15 cellular contexts compared by ENCODE assay signal in genomic region chr17:45296833-45297124, GRCh38. TPM values are rescaled to one million over a fixed set of nuclear protein-coding genes. Genes with fewer than 3 reads are reported as not detected.
A peak's percentile ranks its signal among the peaks of the same experiment; 100 is the strongest.
DNase-seq lines count a peak whose midpoint lies in the region; ATAC-seq, FAIRE-seq and TF ChIP-seq lines count a peak whose summit lies in the region.
"Had no signal": no experiment of that assay in that cellular context is flagged by ENCODE, and none has a peak within 500 bp of the region (broad histone marks: within the 10 kb centered on the region; RNA-seq: fewer than 3 reads in every experiment).

No MANE protein-coding gene starts in this region.

- H3K4me3 Mint-ChIP-seq in CD4-positive, alpha-beta memory T cell = peak overlapping the region in 4 of 8 donors; percentile 2 to 65 (median 26)
- no peak overlapping the region for H3K4me3 Mint-ChIP-seq in astrocyte (ENCODE audit: unreplicated experiment)
- H3K4me3 Mint-ChIP-seq in natural killer cell treated with Interleukin-12 subunit alpha and Interleukin-12 subunit beta and Interleukin-15 and Interleukin-18, amount 100 ng/mL, for 72 hours = peak overlapping the region; percentile 77

- in situ Hi-C loops in ACHN (cut with HindIII; ENCODE audit: low pct_ligation_motif_present, low pct_unique_long_range_greater_than_20kb, low sequenced_read_pairs) = no loop called here

- peaks cover 56 to 89% (median 73%) of the 10 kb centered on the region in 4 donors for H3K4me1 Mint-ChIP-seq in CD4-positive, alpha-beta memory T cell
- H3K4me1 Mint-ChIP-seq in astrocyte (ENCODE audit: low read depth, unreplicated experiment) = peaks cover 59% of the 10 kb centered on the region
- peaks cover 75 to 77% of the 10 kb centered on the region in 2 donors for H3K4me1 Mint-ChIP-seq in natural killer cell treated with Interleukin-12 subunit alpha and Interleukin-12 subunit beta and Interleukin-15 and Interleukin-18, amount 100 ng/mL, for 72 hours (ENCODE audit: low read depth in 2 of 2)

- TF ChIP-seq CTCF in LNCaP clone FGC (IDR thresholded peaks at IDR 0.05; ENCODE audit: control insufficient read depth, extremely low read depth, insufficient read depth) = no peak
- no peak for TF ChIP-seq CTCF in astrocyte (IDR thresholded peaks at IDR 0.05; ENCODE audit: insufficient read depth, low read depth, low read length)

- H3K36me3 Mint-ChIP-seq in CD4-positive, alpha-beta memory T cell = peaks cover 17 to 44% of the 10 kb centered on the region in 2 donors
- peaks cover 17% of the 10 kb centered on the region for H3K36me3 Mint-ChIP-seq in astrocyte (ENCODE audit: low read depth, unreplicated experiment)
- H3K36me3 Mint-ChIP-seq in natural killer cell treated with Interleukin-12 subunit alpha and Interleukin-12 subunit beta and Interleukin-15 and Interleukin-18, amount 100 ng/mL, for 72 hours = peaks cover 5% of the 10 kb centered on the region

- H3K27ac Mint-ChIP-seq in CD4-positive, alpha-beta memory T cell = peak overlapping the region; percentile 30 to 93 (median 67)
- no peak overlapping the region for H3K27ac Mint-ChIP-seq in astrocyte (ENCODE audit: unreplicated experiment)
- peak overlapping the region; percentile 86 to 97 for H3K27ac Mint-ChIP-seq in natural killer cell treated with Interleukin-12 subunit alpha and Interleukin-12 subunit beta and Interleukin-15 and Interleukin-18, amount 100 ng/mL, for 72 hours

- peaks cover 88% of the 10 kb centered on the region for H3K79me2 ChIP-seq in astrocyte (ENCODE audit: insufficient read depth, low read length)

- POLR2A ChIA-PET in CD4-positive, alpha-beta memory T cell (lab: Charles Lee; ENCODE audit: partially characterized antibody) = interaction anchor here (0.6 to 2.3 kb wide), 3 partner anchors 15 to 71 kb away, joined by 4 to 18 read pairs (median 16); partner anchors contain the start of gene MAP3K14

- H3K36me3 ChIP-seq in CD4-positive, alpha-beta memory T cell (ENCODE audit: insufficient read depth, low read length) = peaks cover 13% of the 10 kb centered on the region
- H3K36me3 ChIP-seq in astrocyte (ENCODE audit: insufficient read depth, low read length) = no peaks in the 10 kb centered on the region

- FAIRE-seq in astrocyte (lab: Jason Lieb, UNC) = no peak
- FAIRE-seq: G401.6 had no signal

- H4K20me1 ChIP-seq in astrocyte (ENCODE audit: insufficient read depth, low read length) = peaks cover 84% of the 10 kb centered on the region

- intact Hi-C loops in CD4-positive, alpha-beta memory T cell (cut with micrococcal nuclease) = loop anchor here (2.0 kb wide), 1 partner anchor 16 kb away; no protein-coding TSS in a partner anchor
- intact Hi-C loops in sciatic nerve (cut with DNase I) = no loop called here

- H2AFZ ChIP-seq in astrocyte (ENCODE audit: low read depth, low read length) = no peak overlapping the region

- no peak overlapping the region for H3K27ac ChIP-seq in CD4-positive, alpha-beta memory T cell (ENCODE audit: low read depth, low read length)
- no peak overlapping the region for H3K27ac ChIP-seq in astrocyte (ENCODE audit: low read depth, low read length)
- H3K27ac ChIP-seq: HL-60 had no signal

- no peak overlapping the region for H3K9ac ChIP-seq in astrocyte (ENCODE audit: low read length)

- peaks cover 93% of the 10 kb centered on the region for H3K4me1 ChIP-seq in CD4-positive, alpha-beta memory T cell (ENCODE audit: insufficient read depth, low read length)
- H3K4me1 ChIP-seq in astrocyte (ENCODE audit: insufficient read depth, low read length) = peaks cover 51% of the 10 kb centered on the region

- H3K27me3 ChIP-seq in CD4-positive, alpha-beta memory T cell (ENCODE audit: insufficient read depth, low read length) = no peaks in the 10 kb centered on the region
- no peaks in the 10 kb centered on the region for H3K27me3 ChIP-seq in astrocyte (ENCODE audit: insufficient read depth, low read length)

- no peak for DNase-seq in CD4-positive, alpha-beta memory T cell
- DNase-seq in LNCaP clone FGC (ENCODE audit: low read depth) (peak; percentile 93), astrocyte (ENCODE audit: low read depth) (no peak), ACHN (no peak), sciatic nerve (ENCODE audit: low spot score) (no peak)
- no peak for DNase-seq in natural killer cell treated with Interleukin-12 subunit alpha and Interleukin-12 subunit beta and Interleukin-15 and Interleukin-18, amount 100 ng/mL, for 72 hours (ENCODE audit: low spot score)
- no peak for DNase-seq in effector CD8-positive, alpha-beta T cell (lab: John Stamatoyannopoulos, UW)
- DNase-seq: activated CD4-positive, CD25-positive, alpha-beta regulatory T cell; amygdala; NCI-H1105 treated with DMSO at 0.1 percent for 48 hours; stimulated activated CD4-positive, alpha-beta T cell treated with anti-CD3 and anti-CD28 coated beads, Interleukin-12 subunit alpha, Interleukin-12 subunit beta, amount 100 ng/mL, for 4 hours; stimulated activated naive CD4-positive, alpha-beta T cell had no signal

- no peaks in the 10 kb centered on the region for H3K9me3 Mint-ChIP-seq in CD4-positive, alpha-beta memory T cell
- H3K9me3 Mint-ChIP-seq in astrocyte (ENCODE audit: unreplicated experiment) = no peaks in the 10 kb centered on the region
- no peaks in the 10 kb centered on the region for H3K9me3 Mint-ChIP-seq in natural killer cell treated with Interleukin-12 subunit alpha and Interleukin-12 subunit beta and Interleukin-15 and Interleukin-18, amount 100 ng/mL, for 72 hours

- CTCF ChIA-PET in CD4-positive, alpha-beta memory T cell (lab: Charles Lee; ENCODE audit: partially characterized antibody) = interaction anchor here (2.1 kb wide), 1 partner anchor 21 kb away, joined by 7 read pairs; the partner anchor contains the start of gene MAP3K14

- no peak overlapping the region for H3K4me3 ChIP-seq in CD4-positive, alpha-beta memory T cell (ENCODE audit: low read length in 2 of 2)
- H3K4me3 ChIP-seq in LNCaP clone FGC (ENCODE audit: low read depth, low read length) (no peak overlapping the region), astrocyte (ENCODE audit: insufficient read depth, low read depth, low read length) (no peak overlapping the region)

- H3K4me2 ChIP-seq in astrocyte (ENCODE audit: low read length) = peak overlapping the region; percentile 44

- H3K27me3 Mint-ChIP-seq in CD4-positive, alpha-beta memory T cell = no peaks in the 10 kb centered on the region
- no peaks in the 10 kb centered on the region for H3K27me3 Mint-ChIP-seq in astrocyte (ENCODE audit: low read depth, unreplicated experiment)
- H3K27me3 Mint-ChIP-seq in natural killer cell treated with Interleukin-12 subunit alpha and Interleukin-12 subunit beta and Interleukin-15 and Interleukin-18, amount 100 ng/mL, for 72 hours = no peaks in the 10 kb centered on the region

- H3K9me3 ChIP-seq in CD4-positive, alpha-beta memory T cell (ENCODE audit: control insufficient read depth in 1 of 2, low read length in 2 of 2) = no peaks in the 10 kb centered on the region
- H3K9me3 ChIP-seq in astrocyte (ENCODE audit: insufficient read depth, low read depth, low read length) = no peaks in the 10 kb centered on the region

- ATAC-seq in natural killer cell treated with Interleukin-12 subunit alpha and Interleukin-12 subunit beta and Interleukin-15 and Interleukin-18, amount 100 ng/mL, for 72 hours = no peak
- no peak for ATAC-seq in sciatic nerve

RNA-seq across cellular contexts. Expression of gene MAP3K14, which starts 20.0 kb away (rescaled TPM):
- total RNA-seq in CD4-positive, alpha-beta memory T cell = 10 to 100 TPM; 48.7 to 49.3 TPM
- polyA plus RNA-seq in CD4-positive, alpha-beta memory T cell = 10 to 100 TPM in 1 of 2 donors, 1 to 10 TPM in 1; 2.3 to 14.5 TPM
- total RNA-seq in astrocyte = 10.8 and 11.0 TPM in 2 replicates
- 10 to 100 TPM; 65.9 to 75.4 TPM for total RNA-seq in natural killer cell treated with Interleukin-12 subunit alpha and Interleukin-12 subunit beta and Interleukin-15 and Interleukin-18, amount 100 ng/mL, for 72 hours
- 19.1 TPM for total RNA-seq in sciatic nerve

RNA-seq across cellular contexts. Expression of gene SPATA32, which starts 34.9 kb away (rescaled TPM):
- under 1 TPM; 0.22 to 0.41 TPM for total RNA-seq in CD4-positive, alpha-beta memory T cell
- under 1 TPM; 0.25 to 0.49 TPM for polyA plus RNA-seq in CD4-positive, alpha-beta memory T cell
- total RNA-seq in astrocyte = not detected in 2 replicates
- total RNA-seq in natural killer cell treated with Interleukin-12 subunit alpha and Interleukin-12 subunit beta and Interleukin-15 and Interleukin-18, amount 100 ng/mL, for 72 hours = under 1 TPM; 0.62 to 0.81 TPM
- total RNA-seq in sciatic nerve = not detected
- total RNA-seq: lower leg skin had no signal
